In genomic region chr10:477620-478019, GRCh38 we compare ENCODE assay signal across 20 cellular contexts.
A peak's percentile ranks its signal among the peaks of the same experiment; 100 is the strongest.
DNase-seq lines count a peak whose midpoint lies in the region; ATAC-seq and TF ChIP-seq lines count a peak whose summit lies in the region.
"Had no signal": no experiment of that assay in that cellular context is flagged by ENCODE, and none has a peak within 500 bp of the region (broad histone marks: within the 10 kb centered on the region; RNA-seq: fewer than 3 reads in every experiment).

No MANE protein-coding gene starts in this region.

- no peaks in the 10 kb centered on the region for H3K9me3 ChIP-seq in body of pancreas

- H3K9me3 Mint-ChIP-seq in T-helper 1 cell treated with Interleukin-12 subunit alpha and Interleukin-12 subunit beta and Interleukin-4 antibody, amounts not matched to agents 30 μg/mL and 1 μg/mL, for 36 hours, result peaks cover 17% of the 10 kb centered on the region
- peaks cover 3% of the 10 kb centered on the region for H3K9me3 Mint-ChIP-seq in stimulated activated naive CD8-positive, alpha-beta T cell treated with anti-CD3 and anti-CD28 coated beads, Interleukin-15, Interleukin-2, amounts not matched to agents 100 ng/mL and 50 ng/mL, for 24 hours
- H3K9me3 Mint-ChIP-seq in stimulated activated naive CD8-positive, alpha-beta T cell treated with anti-CD3 and anti-CD28 coated beads, Interleukin-15, amount 100 ng/mL, for 72 hours, result peaks cover 6 to 23% of the 10 kb centered on the region in 2 donors
- no peaks in the 10 kb centered on the region for H3K9me3 Mint-ChIP-seq in chondrocyte (ENCODE audit: low read depth)
- peaks cover 3 to 11% of the 10 kb centered on the region in 2 donors for H3K9me3 Mint-ChIP-seq in stimulated activated naive B cell treated with anti-CD40 and anti-IgM and Interleukin-4, amounts not matched to agents 10 μg/mL and 1 μg/mL and 100 μg/mL, for 72 hours
- H3K9me3 Mint-ChIP-seq: CD8-positive, alpha-beta memory T cell had no signal

- H3K27me3 Mint-ChIP-seq in T-helper 1 cell treated with Interleukin-12 subunit alpha and Interleukin-12 subunit beta and Interleukin-4 antibody, amounts not matched to agents 30 μg/mL and 1 μg/mL, for 36 hours (ENCODE audit: low read depth), result no peaks in the 10 kb centered on the region
- no peaks in the 10 kb centered on the region for H3K27me3 Mint-ChIP-seq in stimulated activated naive CD8-positive, alpha-beta T cell treated with anti-CD3 and anti-CD28 coated beads, Interleukin-15, Interleukin-2, amounts not matched to agents 100 ng/mL and 50 ng/mL, for 24 hours
- H3K27me3 Mint-ChIP-seq in stimulated activated naive CD8-positive, alpha-beta T cell treated with anti-CD3 and anti-CD28 coated beads, Interleukin-15, amount 100 ng/mL, for 72 hours, result no peaks in the 10 kb centered on the region
- H3K27me3 Mint-ChIP-seq in chondrocyte (ENCODE audit: low read depth), result no peaks in the 10 kb centered on the region
- H3K27me3 Mint-ChIP-seq in stimulated activated naive B cell treated with anti-CD40 and anti-IgM and Interleukin-4, amounts not matched to agents 10 μg/mL and 1 μg/mL and 100 μg/mL, for 72 hours, result peaks cover 0 to 11% of the 10 kb centered on the region in 2 donors

- intact Hi-C loops in body of pancreas (cut with DNase I), result no loop called here

- ATAC-seq in stimulated activated naive CD8-positive, alpha-beta T cell treated with anti-CD3 and anti-CD28 coated beads, Interleukin-15, amount 100 ng/mL, for 72 hours, result no peak
- ATAC-seq in stimulated activated naive B cell treated with anti-CD40 and anti-IgM and Interleukin-4, amounts not matched to agents 10 μg/mL and 1 μg/mL and 100 μg/mL, for 72 hours (replicated peaks), result no peak
- no peak for ATAC-seq in body of pancreas

- TF ChIP-seq POLR2A in body of pancreas (IDR thresholded peaks at IDR 0.05), result no peak

- H3K4me1 Mint-ChIP-seq in T-helper 1 cell treated with Interleukin-12 subunit alpha and Interleukin-12 subunit beta and Interleukin-4 antibody, amounts not matched to agents 30 μg/mL and 1 μg/mL, for 36 hours (ENCODE audit: low read depth), result peaks cover 3% of the 10 kb centered on the region
- peaks cover 5% of the 10 kb centered on the region for H3K4me1 Mint-ChIP-seq in stimulated activated naive CD8-positive, alpha-beta T cell treated with anti-CD3 and anti-CD28 coated beads, Interleukin-15, Interleukin-2, amounts not matched to agents 100 ng/mL and 50 ng/mL, for 24 hours (ENCODE audit: low read depth)
- H3K4me1 Mint-ChIP-seq in stimulated activated naive CD8-positive, alpha-beta T cell treated with anti-CD3 and anti-CD28 coated beads, Interleukin-15, amount 100 ng/mL, for 72 hours, result peaks cover 8% of the 10 kb centered on the region
- H3K4me1 Mint-ChIP-seq in chondrocyte (ENCODE audit: low read depth), result peaks cover 16% of the 10 kb centered on the region
- H3K4me1 Mint-ChIP-seq in stimulated activated naive B cell treated with anti-CD40 and anti-IgM and Interleukin-4, amounts not matched to agents 10 μg/mL and 1 μg/mL and 100 μg/mL, for 72 hours, result peaks cover 0 to 10% of the 10 kb centered on the region in 2 donors
- H3K4me1 Mint-ChIP-seq: H9 had no signal

- WGBS in body of pancreas, 2 donors, result 83 to 95% methylated on average over 2 to 3 of the region's 3 CpGs

- H3K27me3 ChIP-seq in body of pancreas, result no peaks in the 10 kb centered on the region

- DNase-seq in T-helper 1 cell (no peak), chondrocyte (ENCODE audit: low spot score) (no peak), midbrain (lab: John Stamatoyannopoulos, UW) (no peak), body of pancreas (no peak)
- DNase-seq in stimulated activated naive CD8-positive, alpha-beta T cell treated with anti-CD3 and anti-CD28 coated beads, Interleukin-15, amount 100 ng/mL, for 72 hours, result no peak
- DNase-seq in stimulated activated naive B cell treated with anti-CD40 and anti-IgM and Interleukin-4, amounts not matched to agents 10 μg/mL and 1 μg/mL and 100 μg/mL, for 72 hours, result no peak
- DNase-seq: CD8-positive, alpha-beta memory T cell; DMS79 treated with DMSO at 0.1 percent for 48 hours; H9; IMR-90; Kasumi-1; MM.1S; NCI-H1092 treated with DMSO at 0.1 percent for 48 hours; NCI-H2107; NCI-H446 treated with DMSO at 0.1 percent for 48 hours; NK-92 treated with Interleukin-12 subunit alpha and Interleukin-12 subunit beta, amount 100 ng/mL, for 24 hours had no signal

- H3K27ac Mint-ChIP-seq in T-helper 1 cell treated with Interleukin-12 subunit alpha and Interleukin-12 subunit beta and Interleukin-4 antibody, amounts not matched to agents 30 μg/mL and 1 μg/mL, for 36 hours, result no peak overlapping the region
- H3K27ac Mint-ChIP-seq in stimulated activated naive CD8-positive, alpha-beta T cell treated with anti-CD3 and anti-CD28 coated beads, Interleukin-15, Interleukin-2, amounts not matched to agents 100 ng/mL and 50 ng/mL, for 24 hours, result peak overlapping the region; percentile 40
- no peak overlapping the region for H3K27ac Mint-ChIP-seq in stimulated activated naive CD8-positive, alpha-beta T cell treated with anti-CD3 and anti-CD28 coated beads, Interleukin-15, amount 100 ng/mL, for 72 hours
- H3K27ac Mint-ChIP-seq in chondrocyte (ENCODE audit: unreplicated experiment), result peak overlapping the region; percentile 59
- H3K27ac Mint-ChIP-seq in stimulated activated naive B cell treated with anti-CD40 and anti-IgM and Interleukin-4, amounts not matched to agents 10 μg/mL and 1 μg/mL and 100 μg/mL, for 72 hours, result peak overlapping the region; percentile 65
- H3K27ac Mint-ChIP-seq: B cell had no signal

- H3K4me1 ChIP-seq in body of pancreas, result peaks cover 7% of the 10 kb centered on the region

- TF ChIP-seq CTCF in chondrocyte (IDR thresholded peaks at IDR 0.05) (no peak), body of pancreas (IDR thresholded peaks at IDR 0.05) (no peak)

- H3K4me3 Mint-ChIP-seq in T-helper 1 cell treated with Interleukin-12 subunit alpha and Interleukin-12 subunit beta and Interleukin-4 antibody, amounts not matched to agents 30 μg/mL and 1 μg/mL, for 36 hours, result peak overlapping the region; percentile 17
- H3K4me3 Mint-ChIP-seq in stimulated activated naive CD8-positive, alpha-beta T cell treated with anti-CD3 and anti-CD28 coated beads, Interleukin-15, Interleukin-2, amounts not matched to agents 100 ng/mL and 50 ng/mL, for 24 hours, result no peak overlapping the region
- H3K4me3 Mint-ChIP-seq in stimulated activated naive CD8-positive, alpha-beta T cell treated with anti-CD3 and anti-CD28 coated beads, Interleukin-15, amount 100 ng/mL, for 72 hours, result no peak overlapping the region
- no peak overlapping the region for H3K4me3 Mint-ChIP-seq in chondrocyte (ENCODE audit: unreplicated experiment)
- H3K4me3 Mint-ChIP-seq in stimulated activated naive B cell treated with anti-CD40 and anti-IgM and Interleukin-4, amounts not matched to agents 10 μg/mL and 1 μg/mL and 100 μg/mL, for 72 hours, result peak overlapping the region in 1 of 2 donors; percentile 5
- H3K4me3 Mint-ChIP-seq: B cell had no signal

- no peaks in the 10 kb centered on the region for H3K36me3 ChIP-seq in body of pancreas (replicated peaks in 1 of 2; ENCODE audit: insufficient read depth in 1 of 2, low read depth in 2 of 2)

- H3K36me3 Mint-ChIP-seq in T-helper 1 cell treated with Interleukin-12 subunit alpha and Interleukin-12 subunit beta and Interleukin-4 antibody, amounts not matched to agents 30 μg/mL and 1 μg/mL, for 36 hours (ENCODE audit: low read depth), result peaks cover 7% of the 10 kb centered on the region
- no peaks in the 10 kb centered on the region for H3K36me3 Mint-ChIP-seq in stimulated activated naive CD8-positive, alpha-beta T cell treated with anti-CD3 and anti-CD28 coated beads, Interleukin-15, Interleukin-2, amounts not matched to agents 100 ng/mL and 50 ng/mL, for 24 hours (ENCODE audit: low read depth)
- peaks cover 17% of the 10 kb centered on the region for H3K36me3 Mint-ChIP-seq in chondrocyte (ENCODE audit: low read depth)
- peaks cover 2 to 4% of the 10 kb centered on the region in 2 donors for H3K36me3 Mint-ChIP-seq in stimulated activated naive B cell treated with anti-CD40 and anti-IgM and Interleukin-4, amounts not matched to agents 10 μg/mL and 1 μg/mL and 100 μg/mL, for 72 hours

- H3K27ac ChIP-seq in body of pancreas, result no peak overlapping the region
- H3K27ac ChIP-seq: 22Rv1 had no signal

- no peak overlapping the region for H3K4me3 ChIP-seq in body of pancreas

Comparison
In these comparisons a context has a peak if more than half of its experiments do, and no peak if none do; other contexts are left out.
1. H3K27ac Mint-ChIP-seq: peak in stimulated activated naive CD8-positive, alpha-beta T cell treated with anti-CD3 and anti-CD28 coated beads, Interleukin-15, Interleukin-2, amounts not matched to agents 100 ng/mL and 50 ng/mL, for 24 hours (single experiment), chondrocyte (single experiment) and stimulated activated naive B cell treated with anti-CD40 and anti-IgM and Interleukin-4, amounts not matched to agents 10 μg/mL and 1 μg/mL and 100 μg/mL, for 72 hours (single experiment); none in T-helper 1 cell treated with Interleukin-12 subunit alpha and Interleukin-12 subunit beta and Interleukin-4 antibody, amounts not matched to agents 30 μg/mL and 1 μg/mL, for 36 hours (single experiment) and stimulated activated naive CD8-positive, alpha-beta T cell treated with anti-CD3 and anti-CD28 coated beads, Interleukin-15, amount 100 ng/mL, for 72 hours (0 of 2).